In genomic region chr19:18475762-18476331, GRCh38 we compare ENCODE assay signal across 11 cellular contexts. TPM values are rescaled to one million over a fixed set of nuclear protein-coding genes. Genes with fewer than 3 reads are reported as not detected.
DNase-seq lines count a peak whose midpoint lies in the region; ATAC-seq and TF ChIP-seq lines count a peak whose summit lies in the region.
"Had no signal": no experiment of that assay in that cellular context is flagged by ENCODE, and none has a peak within 500 bp of the region (broad histone marks: within the 10 kb centered on the region; RNA-seq: fewer than 3 reads in every experiment).

No MANE protein-coding gene starts in this region.

- ATAC-seq in activated T-cell treated with anti-CD3 and anti-CD28 coated beads, Interleukin-2, amount 50 U/mL, for 4 hours: no peak
- ATAC-seq in T-cell (replicated peaks in 1 of 4): no peak
- no peak for ATAC-seq in stimulated activated effector memory CD8-positive, alpha-beta T cell treated with anti-CD3 and anti-CD28 coated beads, Interleukin-12 subunit alpha, Interleukin-12 subunit beta, amount 100 ng/mL, for 72 hours
- ATAC-seq in stimulated activated naive CD8-positive, alpha-beta T cell treated with anti-CD3 and anti-CD28 coated beads, Interleukin-15, Interleukin-2, amounts not matched to agents 100 U/mL and 50 U/mL, for 24 hours: no peak

- no peak overlapping the region for H3K4me3 Mint-ChIP-seq in activated T-cell treated with anti-CD3 and anti-CD28 coated beads, Interleukin-2, amount 50 U/mL, for 24 hours
- no peak overlapping the region for H3K4me3 Mint-ChIP-seq in activated T-cell treated with anti-CD3 and anti-CD28 coated beads, Interleukin-2, amount 50 U/mL, for 4 hours
- H3K4me3 Mint-ChIP-seq in T-cell (peak overlapping the region in 1 of 3 donors; percentile 45), immature natural killer cell (peak overlapping the region; percentile 68 to 85 (median 75))
- peak overlapping the region; percentile 56 for H3K4me3 Mint-ChIP-seq in stimulated activated effector memory CD8-positive, alpha-beta T cell treated with anti-CD3 and anti-CD28 coated beads, Interleukin-12 subunit alpha, Interleukin-12 subunit beta, amount 100 ng/mL, for 72 hours

- peaks cover 24% of the 10 kb centered on the region for H3K36me3 Mint-ChIP-seq in activated T-cell treated with anti-CD3 and anti-CD28 coated beads, Interleukin-2, amount 50 U/mL, for 24 hours (ENCODE audit: low read depth)
- H3K36me3 Mint-ChIP-seq in activated T-cell treated with anti-CD3 and anti-CD28 coated beads, Interleukin-2, amount 50 U/mL, for 4 hours (ENCODE audit: insufficient read depth): peaks cover 2% of the 10 kb centered on the region
- H3K36me3 Mint-ChIP-seq in T-cell (no peaks in the 10 kb centered on the region), immature natural killer cell (no peaks in the 10 kb centered on the region)
- H3K36me3 Mint-ChIP-seq in stimulated activated effector memory CD8-positive, alpha-beta T cell treated with anti-CD3 and anti-CD28 coated beads, Interleukin-12 subunit alpha, Interleukin-12 subunit beta, amount 100 ng/mL, for 72 hours: peaks cover 61% of the 10 kb centered on the region

- peaks cover 68% of the 10 kb centered on the region for H3K4me1 Mint-ChIP-seq in activated T-cell treated with anti-CD3 and anti-CD28 coated beads, Interleukin-2, amount 50 U/mL, for 24 hours (ENCODE audit: low read depth)
- peaks cover 70% of the 10 kb centered on the region for H3K4me1 Mint-ChIP-seq in activated T-cell treated with anti-CD3 and anti-CD28 coated beads, Interleukin-2, amount 50 U/mL, for 4 hours (ENCODE audit: low read depth)
- H3K4me1 Mint-ChIP-seq in T-cell (peaks cover 52 to 78% (median 70%) of the 10 kb centered on the region in 3 donors), immature natural killer cell (peaks cover 79 to 80% of the 10 kb centered on the region in 2 donors)
- peaks cover 85% of the 10 kb centered on the region for H3K4me1 Mint-ChIP-seq in stimulated activated effector memory CD8-positive, alpha-beta T cell treated with anti-CD3 and anti-CD28 coated beads, Interleukin-12 subunit alpha, Interleukin-12 subunit beta, amount 100 ng/mL, for 72 hours

- H3K27ac Mint-ChIP-seq in activated T-cell treated with anti-CD3 and anti-CD28 coated beads, Interleukin-2, amount 50 U/mL, for 24 hours: peak overlapping the region; percentile 78
- H3K27ac Mint-ChIP-seq in T-cell: peak overlapping the region; percentile 70 to 95
- peak overlapping the region; percentile 95 to 99 (median 98) for H3K27ac Mint-ChIP-seq in immature natural killer cell
- H3K27ac Mint-ChIP-seq in stimulated activated effector memory CD8-positive, alpha-beta T cell treated with anti-CD3 and anti-CD28 coated beads, Interleukin-12 subunit alpha, Interleukin-12 subunit beta, amount 100 ng/mL, for 72 hours: peak overlapping the region; percentile 93

- H3K9me3 Mint-ChIP-seq in activated T-cell treated with anti-CD3 and anti-CD28 coated beads, Interleukin-2, amount 50 U/mL, for 24 hours: no peaks in the 10 kb centered on the region
- no peaks in the 10 kb centered on the region for H3K9me3 Mint-ChIP-seq in activated T-cell treated with anti-CD3 and anti-CD28 coated beads, Interleukin-2, amount 50 U/mL, for 4 hours
- no peaks in the 10 kb centered on the region for H3K9me3 Mint-ChIP-seq in T-cell
- H3K9me3 Mint-ChIP-seq in immature natural killer cell: no peaks in the 10 kb centered on the region
- H3K9me3 Mint-ChIP-seq in stimulated activated effector memory CD8-positive, alpha-beta T cell treated with anti-CD3 and anti-CD28 coated beads, Interleukin-12 subunit alpha, Interleukin-12 subunit beta, amount 100 ng/mL, for 72 hours: no peaks in the 10 kb centered on the region

- CTCF ChIA-PET in T-cell (lab: Charles Lee): interaction anchor here (0.5 to 1.2 kb wide), 6 partner anchors 20 to 371 kb away, joined by 3 to 5 read pairs (median 4); partner anchors contain the start of gene KXD1 (in 1 of the 2)

- POLR2A ChIA-PET in T-cell (lab: Charles Lee): interaction anchor here in 1 of 2 donors (0.6 to 1.8 kb wide), 4 partner anchors 20 to 367 kb away, joined by 3 to 10 read pairs (median 4); no protein-coding TSS in a partner anchor

- no peaks in the 10 kb centered on the region for H3K27me3 Mint-ChIP-seq in activated T-cell treated with anti-CD3 and anti-CD28 coated beads, Interleukin-2, amount 50 U/mL, for 24 hours
- no peaks in the 10 kb centered on the region for H3K27me3 Mint-ChIP-seq in activated T-cell treated with anti-CD3 and anti-CD28 coated beads, Interleukin-2, amount 50 U/mL, for 4 hours (ENCODE audit: low read depth)
- H3K27me3 Mint-ChIP-seq in T-cell (no peaks in the 10 kb centered on the region), immature natural killer cell (ENCODE audit: low read depth in 3 of 3) (peaks cover 11 to 23% (median 11%) of the 10 kb centered on the region in 3 donors)

- no peak for TF ChIP-seq CTCF in GM13976 (IDR thresholded peaks at IDR 0.05; ENCODE audit: borderline replicate concordance, control extremely low read depth, extremely low read depth, insufficient read depth, missing control alignments)

- in situ Hi-C loops in GM13976 (cut with MboI; ENCODE audit: low sequenced_read_pairs, unreplicated experiment): no loop called here

- DNase-seq in activated T-cell treated with anti-CD3 and anti-CD28 coated beads, Interleukin-2, amount 50 U/mL, for 24 hours: no peak
- no peak for DNase-seq in activated T-cell treated with anti-CD3 and anti-CD28 coated beads, Interleukin-2, amount 50 U/mL, for 4 hours
- no peak for DNase-seq in T-cell
- DNase-seq in immature natural killer cell: no peak
- no peak for DNase-seq in stimulated activated effector memory CD8-positive, alpha-beta T cell treated with anti-CD3 and anti-CD28 coated beads, Interleukin-12 subunit alpha, Interleukin-12 subunit beta, amount 100 ng/mL, for 72 hours (ENCODE audit: low spot score in 2 of 2)
- DNase-seq in activated CD4-positive, CD25-positive, alpha-beta regulatory T cell treated with anti-CD3 and anti-CD28 coated beads, Interleukin-2, amount 50 U/mL, for 72 hours: no peak
- DNase-seq in GM13976 (ENCODE audit: low spot score): no peak
- DNase-seq in stimulated activated naive CD8-positive, alpha-beta T cell treated with anti-CD3 and anti-CD28 coated beads, Interleukin-15, Interleukin-2, amounts not matched to agents 100 U/mL and 50 U/mL, for 24 hours: no peak
- DNase-seq: activated CD4-positive, alpha-beta T cell treated with anti-CD3 and anti-CD28 coated beads, Interleukin-2, amount 50 U/mL, for 1 hour; activated naive CD4-positive, alpha-beta T cell; NCI-H345 had no signal

RNA-seq across cellular contexts. Expression of gene ISYNA1, which starts 37.9 kb away (rescaled TPM):
- total RNA-seq in activated T-cell treated with anti-CD3 and anti-CD28 coated beads, Interleukin-2, amount 50 U/mL, for 4 hours: 10 to 100 TPM; 10.2 to 16.6 (median 14.4) TPM
- 10 to 100 TPM; 38.3 to 59.8 (median 55.0) TPM for total RNA-seq in T-cell
- polyA plus RNA-seq in immature natural killer cell: 10 to 100 TPM; 29.7 to 32.2 (median 31.2) TPM

RNA-seq across cellular contexts. Expression of gene ELL, which starts 46.0 kb away (rescaled TPM):
- 10 to 100 TPM; 25.6 to 32.5 (median 28.8) TPM for total RNA-seq in activated T-cell treated with anti-CD3 and anti-CD28 coated beads, Interleukin-2, amount 50 U/mL, for 4 hours
- 10 to 100 TPM; 27.2 to 46.4 (median 33.4) TPM for total RNA-seq in T-cell
- polyA plus RNA-seq in immature natural killer cell: 10 to 100 TPM in 2 of 3 donors, 1 to 10 TPM in 1; 9.1 to 21.1 (median 11.1) TPM

RNA-seq across cellular contexts. Expression of gene SSBP4, which starts 56.6 kb away (rescaled TPM):
- total RNA-seq in activated T-cell treated with anti-CD3 and anti-CD28 coated beads, Interleukin-2, amount 50 U/mL, for 4 hours: 100 to 1,000 TPM; 119 to 155 (median 135) TPM
- 100 to 1,000 TPM in 4 of 5 donors, 10 to 100 TPM in 1; 71.3 to 127 (median 102) TPM for total RNA-seq in T-cell
- 100 to 1,000 TPM in 2 of 3 donors, 10 to 100 TPM in 1; 73.5 to 122 (median 107) TPM for polyA plus RNA-seq in immature natural killer cell

Comparison
In these comparisons a context has a peak if more than half of its experiments do, and no peak if none do; other contexts are left out.
1. H3K4me3 Mint-ChIP-seq: peak in immature natural killer cell (5 of 5) and stimulated activated effector memory CD8-positive, alpha-beta T cell treated with anti-CD3 and anti-CD28 coated beads, Interleukin-12 subunit alpha, Interleukin-12 subunit beta, amount 100 ng/mL, for 72 hours (single experiment); none in activated T-cell treated with anti-CD3 and anti-CD28 coated beads, Interleukin-2, amount 50 U/mL, for 24 hours (single experiment) and activated T-cell treated with anti-CD3 and anti-CD28 coated beads, Interleukin-2, amount 50 U/mL, for 4 hours (single experiment).
2. Peak in every context shown above with its lines, with median percentiles within 50 percentile points of each other: H3K27ac Mint-ChIP-seq.